9 cellular contexts compared by ENCODE assay signal in genomic region chr4:140096921-140097320, GRCh38. TPM values are rescaled to one million over a fixed set of nuclear protein-coding genes. Genes with fewer than 3 reads are reported as not detected.
DNase-seq lines count a peak whose midpoint lies in the region; ATAC-seq and TF ChIP-seq lines count a peak whose summit lies in the region.
"Had no signal": no experiment of that assay in that cellular context is flagged by ENCODE, and none has a peak within 500 bp of the region (broad histone marks: within the 10 kb centered on the region; RNA-seq: fewer than 3 reads in every experiment).

No MANE protein-coding gene starts in this region.

- ATAC-seq in PC-3, result no peak

- H3K27me3 ChIP-seq in Caco-2 (replicated peaks; ENCODE audit: control insufficient read depth, insufficient read depth, low read length) (no peaks in the 10 kb centered on the region), PC-3 (ENCODE audit: low read length) (no peaks in the 10 kb centered on the region), esophagus squamous epithelium (no peaks in the 10 kb centered on the region), prostate gland (replicated peaks; ENCODE audit: insufficient read depth) (no peaks in the 10 kb centered on the region)

- peak overlapping the region; percentile 85 for H3K4me2 ChIP-seq in PC-3 (ENCODE audit: low read length)

- TF ChIP-seq CTCF in Caco-2 (IDR thresholded peaks at IDR 0.05; ENCODE audit: insufficient read depth in 1 of 2, low read depth in 1 of 2, low read length in 1 of 2, severe bottlenecking in 1 of 2, unreplicated experiment in 1 of 2) (no peak), PC-3 (conservative IDR thresholded peaks at IDR 0.05; ENCODE audit: low read depth, low read length) (no peak), esophagus squamous epithelium (IDR thresholded peaks at IDR 0.05) (no peak), prostate gland (IDR thresholded peaks at IDR 0.05) (no peak)

- H3K9me2 ChIP-seq in PC-3 (replicated peaks; ENCODE audit: low read length), result no peaks in the 10 kb centered on the region

- H3K79me2 ChIP-seq in PC-3 (ENCODE audit: low read length), result peaks cover 8% of the 10 kb centered on the region; the same call in 1 of the 2 replicates

- no peaks in the 10 kb centered on the region for H3K9me3 Mint-ChIP-seq in Caco-2 (ENCODE audit: unreplicated experiment)

- H3K4me3 Mint-ChIP-seq in Caco-2 (ENCODE audit: unreplicated experiment), result no peak overlapping the region

- H3K4me1 Mint-ChIP-seq in Caco-2 (ENCODE audit: low read depth, unreplicated experiment), result peaks cover 63% of the 10 kb centered on the region

- WGBS in esophagus squamous epithelium, 2 donors, result 46 to 55% methylated on average over 2 of the region's 2 CpGs
- WGBS in prostate gland, result 41% methylated on average over 2 of the region's 2 CpGs

- H3K9me3 ChIP-seq in Caco-2 (no peaks in the 10 kb centered on the region), PC-3 (ENCODE audit: low read length) (no peaks in the 10 kb centered on the region), esophagus squamous epithelium (no peaks in the 10 kb centered on the region), prostate gland (no peaks in the 10 kb centered on the region)

- peak overlapping the region; percentile 61 for H3K27ac Mint-ChIP-seq in Caco-2 (ENCODE audit: unreplicated experiment)

- H3K36me3 ChIP-seq in Caco-2 (ENCODE audit: control insufficient read depth, insufficient read depth, low read length) (no peaks in the 10 kb centered on the region), PC-3 (ENCODE audit: low read depth, low read length) (no peaks in the 10 kb centered on the region), esophagus squamous epithelium (no peaks in the 10 kb centered on the region), prostate gland (no peaks in the 10 kb centered on the region)

- CTCF ChIA-PET in Caco-2 (lab: Charles Lee), result no interaction called here
- CTCF ChIA-PET in PC-3 (lab: Charles Lee), result no interaction called here

- H2AFZ ChIP-seq in PC-3 (ENCODE audit: low read length), result no peak overlapping the region

- no peaks in the 10 kb centered on the region for H3K36me3 Mint-ChIP-seq in Caco-2 (ENCODE audit: insufficient read depth, unreplicated experiment)

- BruUV-seq in Caco-2 (replicated peaks; lab: Mats Ljungman, UMichigan) (no TSS peak), PC-3 (replicated peaks; lab: Mats Ljungman, UMichigan) (no TSS peak)

- H3F3A ChIP-seq in PC-3 (ENCODE audit: low read length, unreplicated experiment), result no peaks in the 10 kb centered on the region

- H3K27ac ChIP-seq in PC-3 (ENCODE audit: low read length) (peak overlapping the region; percentile 98), esophagus squamous epithelium (peak overlapping the region; percentile 6 to 83 (median 62)), prostate gland (peak overlapping the region; percentile 59 to 77)

- TF ChIP-seq POLR2A in esophagus squamous epithelium (IDR thresholded peaks at IDR 0.05) (no peak), prostate gland (IDR thresholded peaks at IDR 0.05) (no peak)

- intact Hi-C loops in Caco-2 (cut with micrococcal nuclease; ENCODE audit: unreplicated experiment) (no loop called here), PC-3 (cut with micrococcal nuclease) (no loop called here), esophagus squamous epithelium (cut with DNase I) (no loop called here), prostate gland (cut with DNase I) (loop anchor here (5.0 kb wide), 1 partner anchor 55 kb away; the partner anchor contains the start of gene MAML3)

- POLR2A ChIA-PET in Caco-2 (lab: Charles Lee), result no interaction called here
- POLR2A ChIA-PET in PC-3 (lab: Charles Lee; ENCODE audit: unreplicated experiment), result no interaction called here

- no peaks in the 10 kb centered on the region for H4K20me1 ChIP-seq in PC-3 (ENCODE audit: low read length)

- DNase-seq in Caco-2 (no peak), PC-3 (no peak), esophagus squamous epithelium (lab: John Stamatoyannopoulos, UW) (no peak), prostate gland (ENCODE audit: low spot score) (no peak), SIG-M5 treated with dmso at 0.1 percent for 504 hours (lab: John Stamatoyannopoulos, UW; ENCODE audit: unreplicated experiment) (no peak), putamen (ENCODE audit: low spot score) (no peak), T-helper 9 cell (no peak)
- DNase-seq: SIG-M5; stimulated activated CD4-positive, alpha-beta T cell treated with anti-CD3 and anti-CD28 coated beads, Interleukin-4, amount 100 ng/mL, for 1 hour had no signal

- H3K4me1 ChIP-seq in Caco-2, result peaks cover 32% of the 10 kb centered on the region
- peaks cover 86% of the 10 kb centered on the region for H3K4me1 ChIP-seq in PC-3 (ENCODE audit: insufficient read depth, low read length)
- H3K4me1 ChIP-seq in esophagus squamous epithelium, result peaks cover 29 to 85% (median 55%) of the 10 kb centered on the region in 3 donors
- H3K4me1 ChIP-seq in prostate gland (replicated peaks), result peaks cover 21% of the 10 kb centered on the region

- no peaks in the 10 kb centered on the region for H3K27me3 Mint-ChIP-seq in Caco-2 (ENCODE audit: insufficient read depth, unreplicated experiment)

- peak overlapping the region; percentile 90 for H3K9ac ChIP-seq in PC-3 (ENCODE audit: low read length)

- H3K4me3 ChIP-seq in Caco-2 (ENCODE audit: low read depth, low read length) (no peak overlapping the region), PC-3 (ENCODE audit: low read length) (0 out of 2 replicates have a peak overlapping the region, but pooled peaks have one; percentile 31), esophagus squamous epithelium (peak overlapping the region in 1 of 4 donors; percentile 10), prostate gland (no peak overlapping the region)

RNA-seq across cellular contexts. Expression of gene MAML3, which starts 57.1 kb away (rescaled TPM):
- total RNA-seq in Caco-2 (2022) (12.1 TPM in 2 replicates), PC-3 (2014; rRNA removed) (3.9 and 4.3 TPM in 2 replicates), esophagus squamous epithelium (10 to 100 TPM in 2 of 4 donors, 1 to 10 TPM in 2; 6.9 to 14.2 (median 8.9) TPM), prostate gland (10 to 100 TPM; 15.0 to 30.6 TPM)
